In genomic region chr4:120835342-120835741, GRCh38 we compare ENCODE assay signal across 22 cellular contexts.
"Had no signal": no experiment of that assay in that cellular context is flagged by ENCODE, and none has a peak within 500 bp of the region (broad histone marks: within the 10 kb centered on the region; RNA-seq: fewer than 3 reads in every experiment).

No MANE protein-coding gene starts in this region.

- H3K9me3 ChIP-seq: gastrocnemius medialis, mucosa of descending colon had no signal

- ATAC-seq: esophagus mucosa, gastrocnemius medialis, heart right ventricle, left lung, left ventricle myocardium superior, lower lobe of right lung, mucosa of descending colon had no signal

- H3K4me1 ChIP-seq: esophagus squamous epithelium, gastrocnemius medialis, left lung, lower lobe of right lung had no signal

- H3K4me1 Mint-ChIP-seq: endodermal cell had no signal

- H3K36me3 ChIP-seq: gastrocnemius medialis, heart right ventricle, lower lobe of right lung had no signal

- DNase-seq: dermis blood vessel endothelial cell; dorsolateral prefrontal cortex; effector CD4-positive, alpha-beta T cell; effector memory CD4-positive, alpha-beta T cell; endodermal cell; erythroblast; esophagus squamous epithelium; foreskin fibroblast; foreskin melanocyte; gastrocnemius medialis; glutamatergic neuron; head of caudate nucleus; heart right ventricle; hippocampal formation; left lung; left ventricle myocardium superior; lower lobe of right lung; mesenchymal stem cell; mucosa of descending colon had no signal

- H3K4me3 Mint-ChIP-seq: endodermal cell, mesothelial cell of epicardium had no signal

- H3K4me3 ChIP-seq: coronary artery, dorsolateral prefrontal cortex, esophagus squamous epithelium, gastrocnemius medialis, heart right ventricle, left lung, lower lobe of right lung, mucosa of descending colon had no signal

- H3K27me3 ChIP-seq: dorsolateral prefrontal cortex, esophagus squamous epithelium, gastrocnemius medialis, heart right ventricle, left lung had no signal

- H3K27ac Mint-ChIP-seq: endodermal cell, mesothelial cell of epicardium had no signal
